In genomic region chr7:154388999-154389398, GRCh38 we compare ENCODE assay signal across 32 cellular contexts.
"Had no signal": no experiment of that assay in that cellular context is flagged by ENCODE, and none has a peak within 500 bp of the region (broad histone marks: within the 10 kb centered on the region; RNA-seq: fewer than 3 reads in every experiment).

No MANE protein-coding gene starts in this region.

- H3K27ac ChIP-seq: adrenal gland, body of pancreas, esophagus muscularis mucosa, foreskin keratinocyte, gastrocnemius medialis had no signal

- H3K36me3 ChIP-seq: adrenal gland, esophagus muscularis mucosa, gastrocnemius medialis had no signal

- H3K9me3 ChIP-seq: adrenal gland, body of pancreas, esophagus muscularis mucosa, gastrocnemius medialis had no signal

- FAIRE-seq: colon had no signal

- H3K27me3 ChIP-seq: adrenal gland, body of pancreas, esophagus muscularis mucosa, foreskin keratinocyte, gastrocnemius medialis had no signal

- ATAC-seq: activated CD4-positive, alpha-beta T cell treated with anti-CD3 and anti-CD28 coated beads for 36 hours; activated CD8-positive, alpha-beta memory T cell treated with anti-CD3 and anti-CD28 coated beads, Interleukin-2, amount 10 ng/mL, durations not matched to agents 7 days and 5 days; activated CD8-positive, alpha-beta T cell treated with anti-CD3 and anti-CD28 coated beads, Interleukin-2, amount 10 ng/mL, durations not matched to agents 7 days and 5 days; activated naive CD8-positive, alpha-beta T cell treated with anti-CD3 and anti-CD28 coated beads, Interleukin-2, amount 50 U/mL, for 24 hours; body of pancreas; effector memory CD8-positive, alpha-beta T cell; foreskin keratinocyte; gastrocnemius medialis; T-helper 17 cell had no signal

- DNase-seq: activated CD4-positive, alpha-beta memory T cell treated with anti-CD3 and anti-CD28 coated beads for 36 hours; activated CD4-positive, alpha-beta T cell treated with anti-CD3 and anti-CD28 coated beads for 36 hours; activated CD4-positive, alpha-beta T cell treated with anti-CD3 and anti-CD28 coated beads, Interleukin-2, amount 10 ng/mL, durations not matched to agents 24 days and 14 days; activated CD4-positive, CD25-positive, alpha-beta regulatory T cell; activated CD4-positive, CD25-positive, alpha-beta regulatory T cell treated with anti-CD3 and anti-CD28 coated beads, Interleukin-2, amount 50 U/mL, for 72 hours; activated CD8-positive, alpha-beta memory T cell treated with anti-CD3 and anti-CD28 coated beads, Interleukin-2, amount 10 ng/mL, durations not matched to agents 7 days and 5 days; activated CD8-positive, alpha-beta memory T cell treated with anti-CD3 and anti-CD28 coated beads, Interleukin-2, amount 50 U/mL, for 4 hours; activated CD8-positive, alpha-beta T cell treated with anti-CD3 and anti-CD28 coated beads, Interleukin-2, amount 10 ng/mL, durations not matched to agents 7 days and 5 days; activated effector memory CD4-positive, alpha-beta T cell treated with anti-CD3 and anti-CD28 coated beads, Interleukin-2, amount 50 U/mL, for 16 hours; activated naive CD4-positive, alpha-beta T cell treated with anti-CD3 and anti-CD28 coated beads for 36 hours; activated naive CD8-positive, alpha-beta T cell treated with anti-CD3 and anti-CD28 coated beads for 36 hours; activated naive CD8-positive, alpha-beta T cell treated with anti-CD3 and anti-CD28 coated beads, Interleukin-2, amount 50 U/mL, for 24 hours; activated T-cell treated with anti-CD3 and anti-CD28 coated beads, Interleukin-2, amount 50 U/mL, for 1 hour; activated T-cell treated with anti-CD3 and anti-CD28 coated beads, Interleukin-2, amount 50 U/mL, for 48 hours; adrenal gland; amygdala; aorta; body of pancreas; caudate nucleus; cortex of kidney; dermis blood vessel endothelial cell; effector CD4-positive, alpha-beta T cell; effector memory CD8-positive, alpha-beta T cell; erythroblast; foreskin keratinocyte; gastrocnemius medialis; glutamatergic neuron; T-helper 1 cell; T-helper 17 cell; T1000 had no signal

- H3K4me1 ChIP-seq: adrenal gland, esophagus muscularis mucosa, foreskin keratinocyte, gastrocnemius medialis had no signal

- H3K4me3 ChIP-seq: adrenal gland, body of pancreas, esophagus muscularis mucosa, gastrocnemius medialis had no signal
